ENCODE assay signal across 8 cellular contexts in the genomic region with DNA sequence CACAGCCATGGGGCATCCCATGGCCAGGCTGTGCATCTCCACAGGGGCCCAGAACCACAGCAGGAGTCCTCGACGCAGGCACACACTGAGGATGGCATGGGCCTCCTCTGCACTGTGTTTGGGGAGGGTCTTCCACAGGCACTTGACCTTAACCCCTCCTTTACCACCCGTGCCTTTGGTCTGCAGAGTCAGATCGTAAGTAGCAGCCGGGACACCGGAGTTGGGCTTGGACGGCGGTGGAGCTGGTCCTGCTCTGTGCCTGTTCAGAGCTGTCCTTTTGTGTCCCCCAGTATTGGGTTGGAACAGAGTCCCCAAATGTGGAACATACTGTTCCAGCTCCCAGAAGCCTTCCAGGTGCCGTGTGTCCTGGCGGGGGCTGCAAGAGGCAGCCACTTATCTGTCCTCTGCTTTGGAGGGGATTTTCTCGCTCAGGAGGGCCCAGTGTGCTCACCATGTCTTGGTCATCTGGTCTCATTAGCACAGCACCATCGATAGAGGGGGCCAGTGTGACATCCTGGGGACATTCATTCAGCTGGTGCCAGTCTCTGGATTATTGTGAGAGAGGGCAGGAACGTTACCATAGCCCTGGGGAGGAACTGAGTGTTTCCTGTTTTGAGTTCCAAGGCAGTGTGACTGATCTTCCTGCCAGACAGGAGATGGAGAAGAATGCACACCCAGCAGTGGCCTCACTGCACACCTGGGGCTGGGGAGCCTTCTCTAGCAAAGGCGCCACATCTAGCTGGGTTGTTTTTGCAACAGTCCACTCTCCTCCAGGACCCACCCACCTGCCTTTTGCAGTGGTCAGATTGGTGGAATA. TPM values are rescaled to one million over a fixed set of nuclear protein-coding genes. Genes with fewer than 3 reads are reported as not detected.
DNase-seq lines count a peak whose midpoint lies in the region; ATAC-seq, FAIRE-seq and TF ChIP-seq lines count a peak whose summit lies in the region.

No MANE protein-coding gene starts in this region.

- TF ChIP-seq CTCF in MCF 10A (IDR thresholded peaks at IDR 0.05; ENCODE audit: unreplicated experiment) (peak; percentile 13), kidney (IDR thresholded peaks at IDR 0.05; ENCODE audit: borderline replicate concordance, extremely low read depth, insufficient read depth) (peak; percentile 78)

- no peak overlapping the region for H3K4me3 ChIP-seq in kidney (ENCODE audit: low read length in 2 of 2)

- H3K27me3 Mint-ChIP-seq in MCF 10A (ENCODE audit: insufficient read depth, unreplicated experiment), result no peaks in the 10 kb centered on the region

- H3K9ac ChIP-seq in kidney (ENCODE audit: low read length in 2 of 2), result no peak overlapping the region

- CTCF ChIA-PET in MCF 10A (lab: Yijun Ruan, JAX), result interaction anchor here (0.5 to 2.7 kb wide), 21 partner anchors 9 to 439 kb away, joined by 3 to 48 read pairs (median 4); a partner anchor contains a TSS

- no TSS peak for BruUV-seq in MCF 10A (replicated peaks; lab: Mats Ljungman, UMichigan)

- peak overlapping the region; percentile 20 to 32 for H3K27ac ChIP-seq in kidney (ENCODE audit: low read depth in 2 of 2, low read length in 2 of 2)

- H3K36me3 Mint-ChIP-seq in MCF 10A (ENCODE audit: insufficient read depth, unreplicated experiment), result peaks cover 13% of the 10 kb centered on the region

- H3K4me3 Mint-ChIP-seq in MCF 10A (ENCODE audit: unreplicated experiment), result no peak overlapping the region

- peaks cover 12% of the 10 kb centered on the region for H3K4me1 Mint-ChIP-seq in MCF 10A (ENCODE audit: insufficient read depth, unreplicated experiment)

- peaks cover 0 to 25% of the 10 kb centered on the region in 2 donors for H3K4me1 ChIP-seq in kidney (ENCODE audit: control insufficient read depth in 1 of 2, insufficient read depth in 1 of 2, low read depth in 1 of 2, low read length in 2 of 2)

- H3K9me3 Mint-ChIP-seq in MCF 10A (ENCODE audit: unreplicated experiment), result no peaks in the 10 kb centered on the region

- no peaks in the 10 kb centered on the region for H3K36me3 ChIP-seq in kidney (ENCODE audit: control insufficient read depth in 1 of 2, insufficient read depth in 2 of 2, low read length in 2 of 2)

- FAIRE-seq in kidney (lab: Jason Lieb, UNC), result no peak

- in situ Hi-C loops in KBM-7 (cut with MboI; ENCODE audit: low pct_unique_long_range_greater_than_20kb, low sequenced_read_pairs) (loop anchor here (10.0 kb wide), 1 partner anchor 274 kb away; a partner anchor contains a TSS), SK-MEL-5 (cut with HindIII; ENCODE audit: low pct_unique_long_range_greater_than_20kb, low sequenced_read_pairs) (no loop called here)

- H3K27ac Mint-ChIP-seq in MCF 10A (ENCODE audit: low read depth, unreplicated experiment), result no peak overlapping the region

- intact Hi-C loops in MCF 10A (cut with micrococcal nuclease), result loop anchor here (1.0 to 2.0 kb wide), 3 partner anchors 31 to 216 kb away; no protein-coding TSS in a partner anchor
- intact Hi-C loops in kidney (cut with DNase I), result no loop called here

- peak; percentile 38 for ATAC-seq in stimulated activated naive CD8-positive, alpha-beta T cell treated with anti-CD3 and anti-CD28 coated beads, Interleukin-15, Interleukin-2, amounts not matched to agents 100 U/mL and 50 U/mL, for 24 hours
- no peak for ATAC-seq in GM18867 (IDR thresholded peaks at IDR 0.05; ENCODE audit: unreplicated experiment)

- DNase-seq in activated effector memory CD4-positive, alpha-beta T cell treated with anti-CD3 and anti-CD28 coated beads, Interleukin-2, amount 50 U/mL, for 16 hours, result peak; percentile 80
- no peak for DNase-seq in activated effector memory CD4-positive, alpha-beta T cell treated with Interleukin-2 at 50 U/mL for 16 hours
- DNase-seq in KBM-7 (peak; percentile 94), SK-MEL-5 (ENCODE audit: low read depth, low spot score) (peak; percentile 78), MCF 10A (ENCODE audit: unreplicated experiment) (peak; percentile 83), kidney (peak; percentile 83)
- DNase-seq in stimulated activated naive CD8-positive, alpha-beta T cell treated with anti-CD3 and anti-CD28 coated beads, Interleukin-15, Interleukin-2, amounts not matched to agents 100 U/mL and 50 U/mL, for 24 hours, result peak; percentile 68

- H3K9me3 ChIP-seq in kidney (ENCODE audit: control insufficient read depth in 1 of 2, low read length in 2 of 2), result no peaks in the 10 kb centered on the region

- POLR2A ChIA-PET in MCF 10A (lab: Yijun Ruan, JAX), result interaction anchor here (0.7 to 5.0 kb wide), 9 partner anchors 13 to 100 kb away, joined by 3 to 65 read pairs (median 4); a partner anchor contains a TSS

RNA-seq across cellular contexts. Expression of a gene that starts 12.4 kb away (rescaled TPM):
- total RNA-seq in SK-MEL-5 (2014; rRNA removed; shearing (Covaris generic)), result 145 and 162 TPM in 2 replicates
- 219 and 248 TPM in 2 replicates for polyA plus RNA-seq in SK-MEL-5 (2015; cell fraction: cytosol; rRNA removed)
- 178 and 199 TPM in 2 replicates for polyA plus RNA-seq in SK-MEL-5 (2015; cell fraction: nucleus; rRNA removed)
- 70.7 and 107 TPM in 2 replicates for total RNA-seq in MCF 10A (2022)
- 54.0 TPM for total RNA-seq in kidney
- 37.3 TPM for polyA plus RNA-seq in kidney (ENCODE audit: insufficient read depth, low read depth, low replicate concordance)

RNA-seq across cellular contexts. Expression of a gene that starts 12.6 kb away (rescaled TPM):
- total RNA-seq in SK-MEL-5 (2014; rRNA removed; shearing (Covaris generic)), result 19.7 and 22.8 TPM in 2 replicates
- 26.3 and 32.7 TPM in 2 replicates for polyA plus RNA-seq in SK-MEL-5 (2015; cell fraction: cytosol; rRNA removed)
- 30.1 and 33.4 TPM in 2 replicates for polyA plus RNA-seq in SK-MEL-5 (2015; cell fraction: nucleus; rRNA removed)
- 16.6 and 18.2 TPM in 2 replicates for total RNA-seq in MCF 10A (2022)
- total RNA-seq in kidney, result 28.4 TPM
- 27.2 TPM for polyA plus RNA-seq in kidney (ENCODE audit: insufficient read depth, low read depth, low replicate concordance)

RNA-seq across cellular contexts. Expression of a gene that starts 29.8 kb away (rescaled TPM):
- 108 and 120 TPM in 2 replicates for total RNA-seq in SK-MEL-5 (2014; rRNA removed; shearing (Covaris generic))
- polyA plus RNA-seq in SK-MEL-5 (2015; cell fraction: cytosol; rRNA removed), result 176 and 178 TPM in 2 replicates
- polyA plus RNA-seq in SK-MEL-5 (2015; cell fraction: nucleus; rRNA removed), result 212 and 310 TPM in 2 replicates
- total RNA-seq in MCF 10A (2022) (56.3 and 73.5 TPM in 2 replicates), kidney (107 TPM)
- 96.5 TPM for polyA plus RNA-seq in kidney (ENCODE audit: insufficient read depth, low read depth, low replicate concordance)
